ENCODE assay signal across 9 cellular contexts in genomic region chr12:75437564-75437963, GRCh38. TPM values are rescaled to one million over a fixed set of nuclear protein-coding genes. Genes with fewer than 3 reads are reported as not detected.
DNase-seq lines count a peak whose midpoint lies in the region; ATAC-seq and TF ChIP-seq lines count a peak whose summit lies in the region.
"Had no signal": no experiment of that assay in that cellular context is flagged by ENCODE, and none has a peak within 500 bp of the region (broad histone marks: within the 10 kb centered on the region; RNA-seq: fewer than 3 reads in every experiment).

No MANE protein-coding gene starts in this region.

- peaks cover 14 to 53% (median 38%) of the 10 kb centered on the region in 3 experiments for H3K36me3 Mint-ChIP-seq in H9 (ENCODE audit: insufficient read depth in 1 of 3, low read depth in 3 of 3)
- H3K36me3 Mint-ChIP-seq in T-helper 17 cell (ENCODE audit: low read depth) = no peaks in the 10 kb centered on the region

- no peaks in the 10 kb centered on the region for H3K9me2 ChIP-seq in DOHH2 (replicated peaks; ENCODE audit: control insufficient read depth, low read length)

- H3K9me3 ChIP-seq in DOHH2 (ENCODE audit: control insufficient read depth, insufficient read depth, low read length) (no peaks in the 10 kb centered on the region), H9 (ENCODE audit: control insufficient read depth, low read depth, low read length) (no peaks in the 10 kb centered on the region), T-helper 17 cell (ENCODE audit: control insufficient read depth, low read length, poor library complexity, severe bottlenecking) (no peaks in the 10 kb centered on the region), smooth muscle cell (replicated peaks; ENCODE audit: low read depth) (peaks cover 6% of the 10 kb centered on the region)

- H3F3A ChIP-seq in DOHH2 (ENCODE audit: control insufficient read depth, insufficient read depth) (no peaks in the 10 kb centered on the region), smooth muscle cell (ENCODE audit: low read depth) (no peaks in the 10 kb centered on the region)

- H3K9me3 Mint-ChIP-seq in H9 = peaks cover 44 to 52% of the 10 kb centered on the region in 2 experiments

- no peak overlapping the region for H3K56ac ChIP-seq in H9 (ENCODE audit: insufficient read length, low read depth, low read length)

- H3K27ac ChIP-seq in DOHH2 (ENCODE audit: low read depth, low read length) (no peak overlapping the region), H9 (ENCODE audit: insufficient read length, low read depth, low read length) (no peak overlapping the region), smooth muscle cell (ENCODE audit: low read depth) (no peak overlapping the region)

- H3K36me3 ChIP-seq in DOHH2 (ENCODE audit: control insufficient read depth, low read length) (no peaks in the 10 kb centered on the region), smooth muscle cell (ENCODE audit: low read depth) (no peaks in the 10 kb centered on the region)

- H2BK20ac ChIP-seq in H9 (ENCODE audit: low read depth, low read length, poor library complexity, severe bottlenecking) = no peak overlapping the region

- H3K4me2 ChIP-seq in DOHH2 (ENCODE audit: low read length) = no peak overlapping the region
- H3K4me2 ChIP-seq in H9 (ENCODE audit: insufficient read depth, insufficient read length, low read length) = no peak overlapping the region
- no peak overlapping the region for H3K4me2 ChIP-seq in smooth muscle cell

- no peak overlapping the region for H3K23ac ChIP-seq in H9 (ENCODE audit: insufficient read length, low read depth, low read length)

- no peak overlapping the region for H3K4ac ChIP-seq in H9 (ENCODE audit: low read depth, low read length)

- H3K4me1 ChIP-seq in DOHH2 (ENCODE audit: control insufficient read depth, low read length) (no peaks in the 10 kb centered on the region), H9 (ENCODE audit: insufficient read depth, low read length) (no peaks in the 10 kb centered on the region), smooth muscle cell (ENCODE audit: low read depth) (no peaks in the 10 kb centered on the region)

- no peaks in the 10 kb centered on the region for H3K79me1 ChIP-seq in H9 (ENCODE audit: insufficient read depth, low read depth, low read length, poor library complexity, severe bottlenecking)

- DNase-seq in H9 = no peak
- no peak for DNase-seq in T-helper 17 cell
- peak; percentile 52 for DNase-seq in kidney tubule cell (ENCODE audit: low spot score)
- no peak for DNase-seq in smooth muscle cell (lab: John Stamatoyannopoulos, UW; ENCODE audit: unreplicated experiment)
- DNase-seq in activated effector memory CD4-positive, alpha-beta T cell treated with Interleukin-2 at 50 U/mL for 16 hours = no peak
- no peak for DNase-seq in NCI-H526 (lab: John Stamatoyannopoulos, UW)
- DNase-seq in NCI-H2029 treated with DMSO at 0.1 percent for 48 hours (lab: John Stamatoyannopoulos, UW) = no peak
- DNase-seq: left cardiac atrium had no signal

- peak overlapping the region in 1 of 3 experiments; percentile 80; a peak in 1 of 7 replicates for H3K27ac Mint-ChIP-seq in H9
- no peak overlapping the region for H3K27ac Mint-ChIP-seq in T-helper 17 cell

- no peak overlapping the region for H3K18ac ChIP-seq in H9 (ENCODE audit: insufficient read length, low read depth, low read length)

- H3K27me3 ChIP-seq in DOHH2 (ENCODE audit: control insufficient read depth, low read length) = no peaks in the 10 kb centered on the region
- H3K27me3 ChIP-seq in H9 (ENCODE audit: insufficient read depth, low read length) = no peaks in the 10 kb centered on the region
- H3K27me3 ChIP-seq in smooth muscle cell (ENCODE audit: low read depth) = no peaks in the 10 kb centered on the region

- H3K4me3 Mint-ChIP-seq in H9 (no peak overlapping the region), T-helper 17 cell (no peak overlapping the region)

- TF ChIP-seq CTCF in DOHH2 (IDR thresholded peaks at IDR 0.05; ENCODE audit: low read depth, low read length, poor library complexity, severe bottlenecking) (peak; percentile 43), H9 (conservative IDR thresholded peaks at IDR 0.05) (peak; percentile 29; the same call in 1 of the 3 replicates), smooth muscle cell (IDR thresholded peaks at IDR 0.05; ENCODE audit: borderline replicate concordance, insufficient read depth, poor library complexity, severe bottlenecking) (no peak)

- H3K14ac ChIP-seq in H9 (ENCODE audit: insufficient read depth, low read length) = no peak overlapping the region

- H4K20me1 ChIP-seq in DOHH2 (ENCODE audit: control insufficient read depth, insufficient read depth, low read depth, low read length) = no peaks in the 10 kb centered on the region
- no peaks in the 10 kb centered on the region for H4K20me1 ChIP-seq in H9 (ENCODE audit: control insufficient read depth, insufficient read depth, insufficient read length)
- no peaks in the 10 kb centered on the region for H4K20me1 ChIP-seq in smooth muscle cell (ENCODE audit: low read depth)

- H3K4me1 Mint-ChIP-seq in H9 (peaks cover 10 to 18% of the 10 kb centered on the region in 2 experiments), T-helper 17 cell (peaks cover 10% of the 10 kb centered on the region)

- no peak overlapping the region for H4K91ac ChIP-seq in H9 (ENCODE audit: insufficient read length, low read depth, low read length)

- H2BK120ac ChIP-seq in H9 (ENCODE audit: low read depth, low read length, poor library complexity, severe bottlenecking) = no peak overlapping the region

- H2AFZ ChIP-seq in H9 (ENCODE audit: low read length) (no peak overlapping the region), smooth muscle cell (ENCODE audit: low read depth) (no peak overlapping the region)

- H2AK5ac ChIP-seq in H9 (ENCODE audit: insufficient read length, low read length) = no peak overlapping the region

- H3K27me3 Mint-ChIP-seq in H9 (ENCODE audit: low read depth) (no peaks in the 10 kb centered on the region; the same call in 1 of the 2 replicates), T-helper 17 cell (no peaks in the 10 kb centered on the region)

- peak; percentile 93 for ATAC-seq in T-helper 17 cell

- no peak overlapping the region for H2BK12ac ChIP-seq in H9 (ENCODE audit: insufficient read length, low read depth, low read length)

- no peak overlapping the region for H4K8ac ChIP-seq in H9 (replicated peaks; ENCODE audit: insufficient read length, low read depth, low read length)

- no peak overlapping the region for H2BK5ac ChIP-seq in H9 (ENCODE audit: insufficient read length, low read length)

- H3K23me2 ChIP-seq in H9 (ENCODE audit: insufficient read length, low read depth, low read length, poor library complexity, severe bottlenecking) = no peaks in the 10 kb centered on the region

- no peak overlapping the region for H4K5ac ChIP-seq in H9 (ENCODE audit: insufficient read length, low read depth, low read length)

- H3T11ph ChIP-seq in H9 (ENCODE audit: low read length) = no peak overlapping the region

- H3K9ac ChIP-seq in H9 (ENCODE audit: extremely low read depth, insufficient read length, low read length) = no peak overlapping the region
- H3K9ac ChIP-seq in smooth muscle cell (ENCODE audit: low read depth) = no peak overlapping the region

- H3K4me3 ChIP-seq in DOHH2 (ENCODE audit: low read length) (no peak overlapping the region), smooth muscle cell (no peak overlapping the region)

- no peak overlapping the region for H2BK15ac ChIP-seq in H9 (ENCODE audit: low read depth, low read length)

- WGBS in H9 (ENCODE audit: extremely low coverage, insufficient read length, low lambda C conversion rate) = no CpG with 5 or more reads among the region's 2 CpGs
- 73% methylated on average over 2 of the region's 2 CpGs for WGBS in smooth muscle cell (ENCODE audit: low lambda C conversion rate)

- H3K79me2 ChIP-seq in DOHH2 (ENCODE audit: control insufficient read depth, low read length) = no peaks in the 10 kb centered on the region
- no peaks in the 10 kb centered on the region for H3K79me2 ChIP-seq in H9 (ENCODE audit: insufficient read depth, low read length)
- no peaks in the 10 kb centered on the region for H3K79me2 ChIP-seq in smooth muscle cell (ENCODE audit: low read depth)

RNA-seq across cellular contexts. Expression of gene GLIPR1, which starts 43.0 kb away (rescaled TPM):
- 0.09 and 0.13 TPM in 2 replicates for total RNA-seq in H9 (2021)
- total RNA-seq in T-helper 17 cell = 100 to 1,000 TPM; 104 to 105 TPM
- total RNA-seq in smooth muscle cell = 199 and 231 TPM in 2 replicates
- 158 and 200 TPM in 2 replicates for polyA plus RNA-seq in smooth muscle cell

RNA-seq across cellular contexts. Expression of gene GLIPR1L2, which starts 46.7 kb away (rescaled TPM):
- total RNA-seq in H9 (2021) (0.09 and 0.35 TPM in 2 replicates), T-helper 17 cell (1 to 10 TPM in 1 of 2 donors, under 1 TPM in 1; 0.50 to 1.5 TPM), smooth muscle cell (0.13 and 2.5 TPM in 2 replicates)
- polyA plus RNA-seq in smooth muscle cell = not detected in 2 replicates

Comparison
In these comparisons a context has a peak if more than half of its experiments do, and no peak if none do; other contexts are left out.
1. RNA of gene GLIPR1, which starts 43.0 kb away (total RNA-seq): 199 to 231 TPM in smooth muscle cell and 104 to 105 TPM in T-helper 17 cell; 0.09 to 0.13 TPM in H9; every median in the first group is over 10 times any median in the second.